ENCODE assay signal across 8 cellular contexts in genomic region chr14:58331111-58331510, GRCh38. TPM values are rescaled to one million over a fixed set of nuclear protein-coding genes. Genes with fewer than 3 reads are reported as not detected.
DNase-seq lines count a peak whose midpoint lies in the region; ATAC-seq, FAIRE-seq and TF ChIP-seq lines count a peak whose summit lies in the region.

No MANE protein-coding gene starts in this region.

- peak overlapping the region; percentile 59 for H3K4me3 Mint-ChIP-seq in activated T-helper 2 cell treated with anti-CD3 and anti-CD28 coated beads, Interferon-gamma antibody, Interleukin-2, Interleukin-4, amounts not matched to agents 10 μg/mL and 5 μg/mL and 100 μg/mL, durations not matched to agents 14 hours and 24 hours and 36 hours (ENCODE audit: low read depth)

- H2AFZ ChIP-seq in KMS-11 (ENCODE audit: low read depth), result no peak overlapping the region
- H2AFZ ChIP-seq in neural cell (ENCODE audit: low read depth, low read length), result peak overlapping the region; percentile 84

- TF ChIP-seq RAD21 in neural cell (conservative IDR thresholded peaks at IDR 0.05), result no peak

- FAIRE-seq in RCC 7860 (lab: Jason Lieb, UNC), result peak; percentile 34

- H3K27ac ChIP-seq in KMS-11 (peak overlapping the region; percentile 56; the same call in 1 of the 2 replicates), neural cell (ENCODE audit: low read length) (peak overlapping the region; percentile 93)

- no peak overlapping the region for H3K4me3 ChIP-seq in KMS-11 (IDR thresholded peaks at IDR 0.05; ENCODE audit: insufficient read depth, low read depth, low read length)
- peak overlapping the region; percentile 29 for H3K4me3 ChIP-seq in fibroblast of the aortic adventitia (ENCODE audit: low read depth, low read length)
- peak overlapping the region; percentile 68 for H3K4me3 ChIP-seq in neural cell (ENCODE audit: low read length)

- peaks cover 40% of the 10 kb centered on the region for H3K36me3 Mint-ChIP-seq in activated T-helper 2 cell treated with anti-CD3 and anti-CD28 coated beads, Interferon-gamma antibody, Interleukin-2, Interleukin-4, amounts not matched to agents 10 μg/mL and 5 μg/mL and 100 μg/mL, durations not matched to agents 14 hours and 24 hours and 36 hours (ENCODE audit: low read depth)

- DNase-seq in DMS114 treated with DMSO at 0.1 percent for 48 hours (lab: John Stamatoyannopoulos, UW; ENCODE audit: unreplicated experiment) (peak; percentile 16), RCC 7860 (ENCODE audit: low spot score) (peak; percentile 76), fibroblast of the aortic adventitia (ENCODE audit: low read depth) (peak; percentile 98)
- DNase-seq in activated T-helper 2 cell treated with anti-CD3 and anti-CD28 coated beads, Interferon-gamma antibody, Interleukin-2, Interleukin-4, amounts not matched to agents 10 μg/mL and 5 μg/mL and 100 μg/mL, durations not matched to agents 14 hours and 24 hours and 36 hours (ENCODE audit: low spot score), result peak; percentile 83
- DNase-seq in stimulated activated naive CD8-positive, alpha-beta T cell treated with anti-CD3 and anti-CD28 coated beads, Interleukin-15, Interleukin-2, amounts not matched to agents 100 U/mL and 50 U/mL, for 24 hours, result peak; percentile 81

- no peaks in the 10 kb centered on the region for H3K9me3 Mint-ChIP-seq in activated T-helper 2 cell treated with anti-CD3 and anti-CD28 coated beads, Interferon-gamma antibody, Interleukin-2, Interleukin-4, amounts not matched to agents 10 μg/mL and 5 μg/mL and 100 μg/mL, durations not matched to agents 14 hours and 24 hours and 36 hours

- H4K20me1 ChIP-seq in KMS-11 (ENCODE audit: insufficient read depth), result no peaks in the 10 kb centered on the region
- peaks cover 5% of the 10 kb centered on the region for H4K20me1 ChIP-seq in neural cell (ENCODE audit: insufficient read depth)

- no peaks in the 10 kb centered on the region for H3K27me3 Mint-ChIP-seq in activated T-helper 2 cell treated with anti-CD3 and anti-CD28 coated beads, Interferon-gamma antibody, Interleukin-2, Interleukin-4, amounts not matched to agents 10 μg/mL and 5 μg/mL and 100 μg/mL, durations not matched to agents 14 hours and 24 hours and 36 hours (ENCODE audit: low read depth)

- peak overlapping the region; percentile 69 for H3K27ac Mint-ChIP-seq in activated T-helper 2 cell treated with anti-CD3 and anti-CD28 coated beads, Interferon-gamma antibody, Interleukin-2, Interleukin-4, amounts not matched to agents 10 μg/mL and 5 μg/mL and 100 μg/mL, durations not matched to agents 14 hours and 24 hours and 36 hours

- H3K27me3 ChIP-seq in KMS-11 (ENCODE audit: insufficient read depth, low read depth) (no peaks in the 10 kb centered on the region), neural cell (ENCODE audit: insufficient read depth, low read depth, low read length) (no peaks in the 10 kb centered on the region)

- H3K4me1 ChIP-seq in KMS-11 (ENCODE audit: low read depth, poor library complexity, severe bottlenecking), result peaks cover 10% of the 10 kb centered on the region

- no peaks in the 10 kb centered on the region for H3K36me3 ChIP-seq in KMS-11 (ENCODE audit: insufficient read depth)
- peaks cover 6% of the 10 kb centered on the region for H3K36me3 ChIP-seq in neural cell (ENCODE audit: insufficient read depth, low read length)

- intact Hi-C loops in activated T-helper 2 cell treated with anti-CD3 and anti-CD28 coated beads, Interferon-gamma antibody, Interleukin-2, Interleukin-4, amounts not matched to agents 10 μg/mL and 5 μg/mL and 100 μg/mL, durations not matched to agents 14 hours and 24 hours and 36 hours (cut with micrococcal nuclease), result loop anchor here (2.0 kb wide), 1 partner anchor 32 kb away; the partner anchor contains the start of gene ARID4A

- H3K4me2 ChIP-seq in KMS-11, result peak overlapping the region; percentile 29; the same call in 1 of the 2 replicates
- H3K4me2 ChIP-seq in neural cell (ENCODE audit: low read length), result peak overlapping the region; percentile 79

- H3K79me2 ChIP-seq in KMS-11 (ENCODE audit: insufficient read depth, low read depth) (no peaks in the 10 kb centered on the region), neural cell (replicated peaks; ENCODE audit: insufficient read depth, low read length) (peaks cover 56% of the 10 kb centered on the region)

- no peaks in the 10 kb centered on the region for H3K9me3 ChIP-seq in neural cell (ENCODE audit: low read length)

- peak; percentile 80 for ATAC-seq in GM21786 (IDR thresholded peaks at IDR 0.05; ENCODE audit: unreplicated experiment)
- ATAC-seq in stimulated activated naive CD8-positive, alpha-beta T cell treated with anti-CD3 and anti-CD28 coated beads, Interleukin-15, Interleukin-2, amounts not matched to agents 100 U/mL and 50 U/mL, for 24 hours, result peak; percentile 90

- H3K9ac ChIP-seq in KMS-11, result no peak overlapping the region
- peak overlapping the region; percentile 73 for H3K9ac ChIP-seq in neural cell (ENCODE audit: low read length)

- no peaks in the 10 kb centered on the region for H3K9me2 ChIP-seq in neural cell (ENCODE audit: insufficient read depth, low read length)

- peak; percentile 67 for TF ChIP-seq EP300 in neural cell (conservative IDR thresholded peaks at IDR 0.05; ENCODE audit: poor library complexity, severe bottlenecking)

- peaks cover 14% of the 10 kb centered on the region for H3K4me1 Mint-ChIP-seq in activated T-helper 2 cell treated with anti-CD3 and anti-CD28 coated beads, Interferon-gamma antibody, Interleukin-2, Interleukin-4, amounts not matched to agents 10 μg/mL and 5 μg/mL and 100 μg/mL, durations not matched to agents 14 hours and 24 hours and 36 hours (ENCODE audit: low read depth)

- H3F3A ChIP-seq in neural cell (ENCODE audit: insufficient read depth, low read length, poor library complexity, severe bottlenecking), result no peaks in the 10 kb centered on the region

- no peak for TF ChIP-seq CTCF in KMS-11 (conservative IDR thresholded peaks at IDR 0.05; ENCODE audit: low read depth, low read length)
- TF ChIP-seq CTCF in fibroblast of the aortic adventitia (IDR thresholded peaks at IDR 0.05; ENCODE audit: insufficient read depth, low read length), result no peak
- TF ChIP-seq CTCF in neural cell (IDR thresholded peaks at IDR 0.05; ENCODE audit: poor library complexity, severe bottlenecking), result no peak

TF ChIP-seq in neural cell, 6 proteins besides CTCF, POLR2A, EP300 and RAD21:
- TF ChIP-seq POLR2AphosphoS5 (IDR thresholded peaks at IDR 0.05) (peak; percentile 88), EZH2 (IDR thresholded peaks at IDR 0.05; ENCODE audit: borderline replicate concordance, insufficient read depth, low read length, poor library complexity, severe bottlenecking) (no peak), REST (IDR thresholded peaks at IDR 0.05; ENCODE audit: borderline replicate concordance) (peak; percentile 89), MXI1 (conservative IDR thresholded peaks at IDR 0.05; ENCODE audit: poor library complexity, severe bottlenecking) (peak; percentile 61), SMC3 (conservative IDR thresholded peaks at IDR 0.05; ENCODE audit: poor library complexity) (no peak), TAF1 (IDR thresholded peaks at IDR 0.05; ENCODE audit: low read depth) (peak; percentile 33)
TF ChIP-seq in neural cell: peak in this region for 4.

RNA-seq across cellular contexts. Expression of gene ARID4A, which starts 32.8 kb away (rescaled TPM):
- total RNA-seq in activated T-helper 2 cell treated with anti-CD3 and anti-CD28 coated beads, Interferon-gamma antibody, Interleukin-2, Interleukin-4, amounts not matched to agents 10 μg/mL and 5 μg/mL and 100 μg/mL, durations not matched to agents 14 hours and 24 hours and 36 hours, result 20.5 and 26.0 TPM in 2 replicates
- total RNA-seq in fibroblast of the aortic adventitia (ENCODE audit: low replicate concordance), result 12.2 and 123 TPM in 2 replicates
- 32.3 and 38.5 TPM in 2 replicates for polyA plus RNA-seq in neural cell
- 69.9 and 94.8 TPM in 2 replicates for polyA minus RNA-seq in neural cell

Comparison
In these comparisons a context has a peak if more than half of its experiments do, and no peak if none do; other contexts are left out.
1. DNase-seq: peak in every context shown above with its lines; median percentile 98 in fibroblast of the aortic adventitia; 83 in activated T-helper 2 cell treated with anti-CD3 and anti-CD28 coated beads, Interferon-gamma antibody, Interleukin-2, Interleukin-4, amounts not matched to agents 10 μg/mL and 5 μg/mL and 100 μg/mL, durations not matched to agents 14 hours and 24 hours and 36 hours; 81 in stimulated activated naive CD8-positive, alpha-beta T cell treated with anti-CD3 and anti-CD28 coated beads, Interleukin-15, Interleukin-2, amounts not matched to agents 100 U/mL and 50 U/mL, for 24 hours; 76 in RCC 7860; 16 in DMS114 treated with DMSO at 0.1 percent for 48 hours.